In genomic region chr5:76402251-76402879, GRCh38 we compare ENCODE assay signal across 1 cellular context.
TF ChIP-seq lines count a peak whose summit lies in the region.

No MANE protein-coding gene starts in this region.

TF ChIP-seq in K562, 482 proteins besides CTCF, POLR2A, EP300 and RAD21 (continued from another document and continues in another):
- TF ChIP-seq DDX20 (tag; IDR thresholded peaks at IDR 0.05; ENCODE audit: low read depth), result no peak
- TF ChIP-seq IFI16 (CRISPR knock-in tag; IDR thresholded peaks at IDR 0.05), result no peak
- no peak for TF ChIP-seq ZNF717 (CRISPR knock-in tag; IDR thresholded peaks at IDR 0.05)
- TF ChIP-seq PREB (CRISPR knock-in tag; IDR thresholded peaks at IDR 0.05), result no peak
- no peak for TF ChIP-seq FIP1L1 (IDR thresholded peaks at IDR 0.05; ENCODE audit: low read depth, low read length, poor library complexity, severe bottlenecking)
- no peak for TF ChIP-seq ZNF639 (CRISPR knock-in tag; conservative IDR thresholded peaks at IDR 0.05 in 1 of 2, IDR thresholded peaks at IDR 0.05 in 1 of 2)
- no peak for TF ChIP-seq ZNF347 (CRISPR knock-in tag; IDR thresholded peaks at IDR 0.05; ENCODE audit: low read depth)
- TF ChIP-seq BDP1 (IDR thresholded peaks at IDR 0.05; ENCODE audit: insufficient read depth, insufficient read length), result no peak
- TF ChIP-seq ZNF41 (CRISPR knock-in tag; conservative IDR thresholded peaks at IDR 0.05), result no peak
- no peak for TF ChIP-seq WHSC1 (IDR thresholded peaks at IDR 0.05; ENCODE audit: low read length)
- TF ChIP-seq NR1H2 (CRISPR knock-in tag; IDR thresholded peaks at IDR 0.05), result no peak
- TF ChIP-seq CHD2 (IDR thresholded peaks at IDR 0.05; ENCODE audit: low read depth, low read length), result no peak
- TF ChIP-seq ZNF79 (CRISPR knock-in tag; IDR thresholded peaks at IDR 0.05; ENCODE audit: low read depth), result no peak
- TF ChIP-seq SMARCC2 (IDR thresholded peaks at IDR 0.05; ENCODE audit: low read depth), result no peak
- TF ChIP-seq ZNF644 (tag; IDR thresholded peaks at IDR 0.05; ENCODE audit: low read depth), result peak; percentile 85
- TF ChIP-seq ETV6 (IDR thresholded peaks at IDR 0.05; ENCODE audit: borderline replicate concordance in 1 of 2, low read depth in 2 of 2, low read length in 1 of 2), result no peak
- TF ChIP-seq ETV6 (CRISPR knock-in tag; IDR thresholded peaks at IDR 0.05; ENCODE audit: borderline replicate concordance), result no peak
- no peak; the same call in 1 of the 2 replicates for TF ChIP-seq LCOR (CRISPR knock-in tag; IDR thresholded peaks at IDR 0.05)
- TF ChIP-seq ZNF655 (CRISPR knock-in tag; IDR thresholded peaks at IDR 0.05), result no peak
- no peak for TF ChIP-seq ZNF431 (CRISPR knock-in tag; IDR thresholded peaks at IDR 0.05)
- peak; percentile 50; the same call in 1 of the 2 replicates for TF ChIP-seq MTA1 (IDR thresholded peaks at IDR 0.05; ENCODE audit: borderline replicate concordance)
- no peak for TF ChIP-seq NFATC3 (IDR thresholded peaks at IDR 0.05)
- 0 out of 2 replicates have a peak, but pooled peaks have one; percentile 9 for TF ChIP-seq MTA3 (IDR thresholded peaks at IDR 0.05; ENCODE audit: borderline replicate concordance)
- TF ChIP-seq ARID3A (IDR thresholded peaks at IDR 0.05; ENCODE audit: borderline replicate concordance, low read depth, low read length), result no peak
- no peak for TF ChIP-seq PPARD (CRISPR knock-in tag; IDR thresholded peaks at IDR 0.05)
- no peak for TF ChIP-seq FOS (IDR thresholded peaks at IDR 0.05; ENCODE audit: extremely low read depth, insufficient read length)
- no peak for TF ChIP-seq EHMT2 (IDR thresholded peaks at IDR 0.05)
- no peak for TF ChIP-seq CHD7 (IDR thresholded peaks at IDR 0.05; ENCODE audit: low read depth, low read length)
- no peak for TF ChIP-seq CEBPG (CRISPR knock-in tag; IDR thresholded peaks at IDR 0.05)
- no peak for TF ChIP-seq CEBPG (tag; conservative IDR thresholded peaks at IDR 0.05 in 1 of 2, IDR thresholded peaks at IDR 0.05 in 1 of 2)
- no peak for TF ChIP-seq ZNF696 (CRISPR knock-in tag; conservative IDR thresholded peaks at IDR 0.05)
- TF ChIP-seq SMAD3 (CRISPR knock-in tag; conservative IDR thresholded peaks at IDR 0.05), result no peak
- no peak for TF ChIP-seq ELF2 (CRISPR knock-in tag; IDR thresholded peaks at IDR 0.05)
- TF ChIP-seq DLX4 (CRISPR knock-in tag; IDR thresholded peaks at IDR 0.05), result no peak
- TF ChIP-seq TBL1XR1 (IDR thresholded peaks at IDR 0.05; ENCODE audit: low read length in 2 of 2), result no peak; a peak in 1 of 4 replicates
- no peak for TF ChIP-seq E2F4 (CRISPR knock-in tag; IDR thresholded peaks at IDR 0.05; ENCODE audit: low read depth)
- TF ChIP-seq CHD1 (IDR thresholded peaks at IDR 0.05; ENCODE audit: low read length), result no peak
- TF ChIP-seq ZC3H8 (IDR thresholded peaks at IDR 0.05), result no peak
- no peak for TF ChIP-seq CBX3 (IDR thresholded peaks at IDR 0.05; ENCODE audit: borderline replicate concordance in 1 of 2, low read length in 2 of 2)
- no peak for TF ChIP-seq SPI1 (IDR thresholded peaks at IDR 0.05; ENCODE audit: borderline replicate concordance, low read depth, low read length)
- TF ChIP-seq TARDBP (IDR thresholded peaks at IDR 0.05), result no peak
- TF ChIP-seq THAP12 (CRISPR knock-in tag; IDR thresholded peaks at IDR 0.05), result no peak
- TF ChIP-seq MYNN (IDR thresholded peaks at IDR 0.05), result no peak
- no peak for TF ChIP-seq MYNN (CRISPR knock-in tag; IDR thresholded peaks at IDR 0.05)
- no peak for TF ChIP-seq HNRNPLL (IDR thresholded peaks at IDR 0.05; ENCODE audit: low read depth, low read length, poor library complexity, severe bottlenecking)
- TF ChIP-seq ZNF561 (CRISPR knock-in tag; conservative IDR thresholded peaks at IDR 0.05), result no peak
- TF ChIP-seq ZNF224 (CRISPR knock-in tag; IDR thresholded peaks at IDR 0.05), result no peak
